8 cellular contexts compared by ENCODE assay signal in the genomic region with DNA sequence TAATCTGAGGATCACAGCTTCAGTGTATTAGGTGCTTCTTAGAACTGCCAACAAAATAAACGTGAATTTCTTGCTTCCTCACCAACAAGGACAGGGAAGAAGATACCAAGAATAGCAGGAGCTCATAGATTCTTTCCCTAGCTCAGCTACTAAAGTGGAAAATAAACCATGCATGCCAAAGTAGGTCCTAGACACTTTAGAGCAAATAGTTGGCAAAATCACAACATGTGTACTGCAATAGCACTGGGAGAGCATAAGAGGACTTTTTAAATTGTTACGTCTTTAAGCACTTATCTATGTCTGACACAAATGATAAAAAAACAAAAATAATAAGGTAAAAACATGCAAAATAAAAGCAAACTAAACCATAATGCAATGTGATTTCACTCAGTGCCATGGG.
"Had no signal": no experiment of that assay in that cellular context is flagged by ENCODE, and none has a peak within 500 bp of the region (broad histone marks: within the 10 kb centered on the region; RNA-seq: fewer than 3 reads in every experiment).

No MANE protein-coding gene starts in this region.

- H3K9me3 ChIP-seq: HAP-1 had no signal

- H3K4me1 ChIP-seq: HAP-1 had no signal

- H3K4me3 ChIP-seq: GM23248, HAP-1 had no signal

- H3K36me3 ChIP-seq: HAP-1 had no signal

- H3K27ac ChIP-seq: GM23248, HL-60 had no signal

- DNase-seq: GM23248, GOT3, H7, HFFc6 had no signal

- ATAC-seq: HCT116, HepG2 had no signal
